In genomic region chr5:154202379-154203260, GRCh38 we compare ENCODE assay signal across 8 cellular contexts. TPM values are rescaled to one million over a fixed set of nuclear protein-coding genes. Genes with fewer than 3 reads are reported as not detected.
DNase-seq lines count a peak whose midpoint lies in the region; ATAC-seq lines count a peak whose summit lies in the region.
"Had no signal": no experiment of that assay in that cellular context is flagged by ENCODE, and none has a peak within 500 bp of the region (broad histone marks: within the 10 kb centered on the region; RNA-seq: fewer than 3 reads in every experiment).

No MANE protein-coding gene starts in this region.

- H3K27me3 ChIP-seq in MG63, result no peaks in the 10 kb centered on the region

- H3K9me3 ChIP-seq in MG63, result no peaks in the 10 kb centered on the region

- no peak overlapping the region for H3K4me3 ChIP-seq in MG63

- ATAC-seq in GM19372 (IDR thresholded peaks at IDR 0.05; ENCODE audit: low read depth, unreplicated experiment) (peak; percentile 96), HG03060 (IDR thresholded peaks at IDR 0.05; ENCODE audit: low read depth, unreplicated experiment) (peak; percentile 77)
- ATAC-seq: Panc1 had no signal

- H3K36me3 ChIP-seq in MG63, result peaks cover 8% of the 10 kb centered on the region

- peak; percentile 48 for DNase-seq in activated CD4-positive, CD25-positive, alpha-beta regulatory T cell treated with anti-CD3 and anti-CD28 coated beads, Interleukin-2, amount 50 U/mL, for 72 hours
- DNase-seq in iPS-NIHi7 (ENCODE audit: extremely low spot score), result peak; percentile 22
- no peak for DNase-seq in COLO829 (ENCODE audit: low spot score)
- DNase-seq in MG63, result no peak
- DNase-seq in GM03348 (ENCODE audit: low spot score), result no peak

RNA-seq across cellular contexts. Expression of gene GALNT10, which starts 12.1 kb away (rescaled TPM):
- 25.9 and 26.3 TPM in 2 replicates for total RNA-seq in MG63 (2014; rRNA removed; shearing (Covaris generic); ENCODE audit: low replicate concordance)

Comparison
In these comparisons a context has a peak if more than half of its experiments do, and no peak if none do; other contexts are left out.
1. DNase-seq: peak in activated CD4-positive, CD25-positive, alpha-beta regulatory T cell treated with anti-CD3 and anti-CD28 coated beads, Interleukin-2, amount 50 U/mL, for 72 hours (single experiment) and iPS-NIHi7 (single experiment); none in COLO829 (single experiment), MG63 (single experiment) and GM03348 (single experiment).